ENCODE assay signal across 11 cellular contexts in the genomic region with DNA sequence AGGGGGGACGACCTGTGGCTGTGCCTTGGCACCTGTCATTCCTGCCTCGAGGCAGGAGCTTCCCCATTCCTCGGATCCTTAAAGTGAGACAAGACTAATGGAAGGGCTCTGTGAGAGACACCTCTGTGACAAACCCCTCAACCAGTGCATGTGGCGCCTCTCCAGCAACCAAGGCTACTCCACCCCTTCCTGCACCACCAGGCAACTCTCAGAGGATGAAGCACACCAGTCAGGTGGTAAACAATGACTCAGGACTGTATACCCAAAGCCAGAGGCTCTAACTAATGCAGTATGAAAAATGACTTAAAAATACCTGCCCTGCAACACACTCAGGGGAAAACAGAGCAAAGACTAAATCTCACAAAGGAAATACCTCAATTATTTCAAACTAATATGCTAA.
DNase-seq lines count a peak whose midpoint lies in the region; ATAC-seq and TF ChIP-seq lines count a peak whose summit lies in the region.
"Had no signal": no experiment of that assay in that cellular context is flagged by ENCODE, and none has a peak within 500 bp of the region (broad histone marks: within the 10 kb centered on the region; RNA-seq: fewer than 3 reads in every experiment).

No MANE protein-coding gene starts in this region.

- peak in 2 of 3 donors; percentile 31 to 52 for ATAC-seq in natural killer cell
- no peak for ATAC-seq in GM19467 (IDR thresholded peaks at IDR 0.05; ENCODE audit: unreplicated experiment)
- ATAC-seq in right cardiac atrium = no peak

- H3K4me1 ChIP-seq in CD8-positive, alpha-beta memory T cell (ENCODE audit: insufficient read depth, low read length) = peaks cover 77% of the 10 kb centered on the region
- H3K4me1 ChIP-seq in right cardiac atrium (ENCODE audit: control insufficient read depth, insufficient read depth, low read length) = no peaks in the 10 kb centered on the region
- H3K4me1 ChIP-seq: BE2C had no signal

- no peak overlapping the region for H3K4me3 ChIP-seq in CD8-positive, alpha-beta memory T cell (ENCODE audit: low read length)
- no peak overlapping the region for H3K4me3 ChIP-seq in right cardiac atrium (ENCODE audit: low read length)
- H3K4me3 ChIP-seq: SK-N-MC had no signal

- no peak for TF ChIP-seq CTCF in natural killer cell (IDR thresholded peaks at IDR 0.05)

- peak in 4 of 5 donors; percentile 18 to 82 (median 41) for DNase-seq in CD8-positive, alpha-beta memory T cell
- peak; percentile 70 for DNase-seq in SW480 (ENCODE audit: low spot score)
- peak; percentile 67 for DNase-seq in activated effector memory CD4-positive, alpha-beta T cell treated with Interleukin-2 at 50 U/mL for 16 hours
- DNase-seq in natural killer cell = no peak
- DNase-seq in GM19240 (ENCODE audit: insufficient read length, low spot score) = no peak
- DNase-seq in glomerular visceral epithelial cell (ENCODE audit: extremely low spot score) = no peak
- no peak for DNase-seq in right cardiac atrium
- DNase-seq: BE2C, glutamatergic neuron had no signal

- no peaks in the 10 kb centered on the region for H3K9me3 Mint-ChIP-seq in CD8-positive, alpha-beta memory T cell
- H3K9me3 Mint-ChIP-seq in natural killer cell = no peaks in the 10 kb centered on the region

- CTCF ChIA-PET in CD8-positive, alpha-beta memory T cell (lab: Charles Lee) = interaction anchor here (1.4 kb wide), 1 partner anchor 22 kb away, joined by 3 read pairs; no protein-coding TSS in a partner anchor

- POLR2A ChIA-PET in CD8-positive, alpha-beta memory T cell (lab: Charles Lee) = no interaction called here

- peaks cover 73 to 88% (median 86%) of the 10 kb centered on the region in 3 donors for H3K4me1 Mint-ChIP-seq in CD8-positive, alpha-beta memory T cell
- peaks cover 35 to 39% of the 10 kb centered on the region in 2 donors for H3K4me1 Mint-ChIP-seq in natural killer cell

- H3K9me3 ChIP-seq in CD8-positive, alpha-beta memory T cell (ENCODE audit: low read length) = no peaks in the 10 kb centered on the region
- no peaks in the 10 kb centered on the region for H3K9me3 ChIP-seq in right cardiac atrium (ENCODE audit: control insufficient read depth, low read length)
- H3K9me3 ChIP-seq: BE2C had no signal

- H3K36me3 ChIP-seq in CD8-positive, alpha-beta memory T cell (ENCODE audit: insufficient read depth, low read length) = no peaks in the 10 kb centered on the region
- H3K36me3 ChIP-seq: BE2C had no signal

- H3K27me3 ChIP-seq in CD8-positive, alpha-beta memory T cell (ENCODE audit: insufficient read depth, low read length, poor library complexity, severe bottlenecking) = no peaks in the 10 kb centered on the region
- no peaks in the 10 kb centered on the region for H3K27me3 ChIP-seq in right cardiac atrium (ENCODE audit: control insufficient read depth, insufficient read depth)
- H3K27me3 ChIP-seq: BE2C had no signal

- intact Hi-C loops in natural killer cell (cut with micrococcal nuclease) = no loop called here
- intact Hi-C loops in right cardiac atrium (cut with DNase I) = no loop called here

- H3K36me3 Mint-ChIP-seq in CD8-positive, alpha-beta memory T cell = no peaks in the 10 kb centered on the region
- H3K36me3 Mint-ChIP-seq in natural killer cell = no peaks in the 10 kb centered on the region

- peaks cover 0 to 2% of the 10 kb centered on the region in 2 donors for H3K27me3 Mint-ChIP-seq in CD8-positive, alpha-beta memory T cell
- peaks cover 0 to 2% of the 10 kb centered on the region in 2 donors for H3K27me3 Mint-ChIP-seq in natural killer cell (ENCODE audit: low read depth in 2 of 2)

- H3K27ac ChIP-seq in CD8-positive, alpha-beta memory T cell (ENCODE audit: low read depth, low read length) = no peak overlapping the region
- no peak overlapping the region for H3K27ac ChIP-seq in right cardiac atrium (ENCODE audit: low read length)
- H3K27ac ChIP-seq: SK-N-MC had no signal

- H3K4me3 Mint-ChIP-seq in CD8-positive, alpha-beta memory T cell = peak overlapping the region in 6 of 7 donors; percentile 48 to 74 (median 61)
- H3K4me3 Mint-ChIP-seq in natural killer cell = no peak overlapping the region

- peak overlapping the region; percentile 8 to 93 (median 66) for H3K27ac Mint-ChIP-seq in CD8-positive, alpha-beta memory T cell
- H3K27ac Mint-ChIP-seq in natural killer cell = no peak overlapping the region

- WGBS in right cardiac atrium = 84% methylated on average over 4 of the region's 4 CpGs

Comparison
In these comparisons a context has a peak if more than half of its experiments do, and no peak if none do; other contexts are left out.
1. DNase-seq: peak in CD8-positive, alpha-beta memory T cell (4 of 5), SW480 (single experiment) and activated effector memory CD4-positive, alpha-beta T cell treated with Interleukin-2 at 50 U/mL for 16 hours (single experiment); none in natural killer cell (single experiment), GM19240 (single experiment), glomerular visceral epithelial cell (single experiment) and right cardiac atrium (0 of 3).
2. H3K27ac Mint-ChIP-seq: peak in CD8-positive, alpha-beta memory T cell (8 of 8); none in natural killer cell (0 of 2).
3. ATAC-seq: peak in natural killer cell (2 of 3); none in GM19467 (single experiment) and right cardiac atrium (0 of 2).